8 cellular contexts compared by ENCODE assay signal in the genomic region with DNA sequence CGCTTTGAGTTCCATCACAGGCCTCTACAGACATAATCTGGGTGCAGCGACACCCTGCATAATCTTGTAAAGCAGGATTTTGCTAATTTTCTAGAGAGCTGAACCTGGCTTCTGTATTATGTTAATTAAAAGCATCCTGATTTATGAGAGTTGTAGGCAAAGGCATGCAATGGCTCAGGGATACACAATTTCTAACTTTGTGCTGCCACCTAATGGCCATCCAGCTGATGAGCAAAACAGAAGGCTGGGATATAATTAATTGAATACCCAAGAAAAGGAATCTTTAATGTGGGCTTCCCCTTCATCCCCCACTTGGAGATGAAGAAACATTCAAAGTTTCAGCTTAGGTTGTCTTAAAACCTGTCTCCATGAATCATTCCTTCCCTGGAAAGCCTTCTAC.
DNase-seq lines count a peak whose midpoint lies in the region; ATAC-seq and TF ChIP-seq lines count a peak whose summit lies in the region.

No MANE protein-coding gene starts in this region.

- no peak overlapping the region for H3K27ac Mint-ChIP-seq in MCF 10A (ENCODE audit: low read depth, unreplicated experiment)

- BruUV-seq in MCF 10A (replicated peaks; lab: Mats Ljungman, UMichigan): no TSS peak

- H3K4me1 Mint-ChIP-seq in MCF 10A (ENCODE audit: insufficient read depth, unreplicated experiment): no peaks in the 10 kb centered on the region

- intact Hi-C loops in MCF 10A (cut with micrococcal nuclease): loop anchor here (2.0 kb wide), 5 partner anchors 48 to 298 kb away; no protein-coding TSS in a partner anchor

- DNase-seq in activated T-cell treated with anti-CD3 and anti-CD28 coated beads, Interleukin-2, amount 50 U/mL, for 48 hours: peak; percentile 25 to 26
- no peak for DNase-seq in activated T-cell treated with anti-CD3 and anti-CD28 coated beads for 4 hours
- DNase-seq in M059J (ENCODE audit: low read depth): peak; percentile 36
- DNase-seq in MCF 10A (ENCODE audit: unreplicated experiment): peak; percentile 62
- peak; percentile 45 to 58 for DNase-seq in lung microvascular endothelial cell (ENCODE audit: low read depth in 2 of 2)
- DNase-seq in mesenteric fat pad (ENCODE audit: low spot score): no peak

- ATAC-seq in GM19328 (IDR thresholded peaks at IDR 0.05; ENCODE audit: unreplicated experiment) (no peak), HG02571 (IDR thresholded peaks at IDR 0.05; ENCODE audit: unreplicated experiment) (no peak)

- no peaks in the 10 kb centered on the region for H3K9me3 Mint-ChIP-seq in MCF 10A (ENCODE audit: unreplicated experiment)

- no peak overlapping the region for H3K4me3 Mint-ChIP-seq in MCF 10A (ENCODE audit: unreplicated experiment)

- H3K27me3 Mint-ChIP-seq in MCF 10A (ENCODE audit: insufficient read depth, unreplicated experiment): peaks cover 61% of the 10 kb centered on the region

- H3K36me3 Mint-ChIP-seq in MCF 10A (ENCODE audit: insufficient read depth, unreplicated experiment): no peaks in the 10 kb centered on the region

- POLR2A ChIA-PET in MCF 10A (lab: Yijun Ruan, JAX): no interaction called here

- CTCF ChIA-PET in MCF 10A (lab: Yijun Ruan, JAX): interaction anchor here (0.6 to 3.4 kb wide), 34 partner anchors 10 to 1147 kb away, joined by 3 to 57 read pairs (median 4); a partner anchor contains a TSS

- peak; percentile 56 for TF ChIP-seq CTCF in MCF 10A (IDR thresholded peaks at IDR 0.05; ENCODE audit: unreplicated experiment)

Comparison
In these comparisons a context has a peak if more than half of its experiments do, and no peak if none do; other contexts are left out.
1. DNase-seq: peak in activated T-cell treated with anti-CD3 and anti-CD28 coated beads, Interleukin-2, amount 50 U/mL, for 48 hours (2 of 2), M059J (single experiment), MCF 10A (single experiment) and lung microvascular endothelial cell (2 of 2); none in activated T-cell treated with anti-CD3 and anti-CD28 coated beads for 4 hours (single experiment) and mesenteric fat pad (single experiment).